Comparison of ENCODE assay signal across 22 cellular contexts in genomic region chr4:94895081-94895480, GRCh38.
"Had no signal": no experiment of that assay in that cellular context is flagged by ENCODE, and none has a peak within 500 bp of the region (broad histone marks: within the 10 kb centered on the region; RNA-seq: fewer than 3 reads in every experiment).

No MANE protein-coding gene starts in this region.

- H3K27ac ChIP-seq: dorsolateral prefrontal cortex, left lung, prostate gland, right atrium auricular region, suprapubic skin, transverse colon, upper lobe of right lung, uterus had no signal

- DNase-seq: dorsolateral prefrontal cortex; effector CD4-positive, alpha-beta T cell; left cardiac atrium; left lung; mesendoderm; midbrain; naive thymus-derived CD4-positive, alpha-beta T cell; nucleus accumbens; stimulated activated CD4-positive, alpha-beta T cell treated with anti-CD3 and anti-CD28 coated beads, Interleukin-12 subunit alpha, Interleukin-12 subunit beta, amount 100 ng/mL, for 4 hours; stimulated activated CD4-positive, alpha-beta T cell treated with anti-CD3 and anti-CD28 coated beads, Interleukin-1b, Interleukin-23, amount 100 ng/mL, for 48 hours; stimulated activated CD4-positive, alpha-beta T cell treated with anti-CD3 and anti-CD28 coated beads, Interleukin-4, amount 100 ng/mL, for 1 hour; stimulated activated CD8-positive, alpha-beta memory T cell treated with anti-CD3 and anti-CD28 coated beads, Interleukin-4, amount 100 ng/mL, for 48 hours; stimulated activated naive CD4-positive, alpha-beta T cell; stimulated activated naive CD8-positive, alpha-beta T cell treated with anti-CD3 and anti-CD28 coated beads, Interleukin-15, amount 100 ng/mL, for 72 hours; transverse colon; upper lobe of right lung; uterus had no signal

- H3K4me2 ChIP-seq: smooth muscle cell had no signal

- H3K36me3 ChIP-seq: left lung, prostate gland, right atrium auricular region, suprapubic skin, transverse colon, upper lobe of right lung, uterus had no signal

- H3K4me3 ChIP-seq: dorsolateral prefrontal cortex, left lung, prostate gland, right atrium auricular region, smooth muscle cell, suprapubic skin, transverse colon, upper lobe of right lung, uterus had no signal

- ATAC-seq: left cardiac atrium; left lung; naive thymus-derived CD4-positive, alpha-beta T cell; sciatic nerve; stimulated activated naive CD8-positive, alpha-beta T cell treated with anti-CD3 and anti-CD28 coated beads, Interleukin-15, amount 100 ng/mL, for 72 hours; upper lobe of right lung had no signal

- H3K4me1 ChIP-seq: left lung, prostate gland, right atrium auricular region, suprapubic skin, transverse colon, upper lobe of right lung, uterus had no signal

- H3K27me3 ChIP-seq: dorsolateral prefrontal cortex, left lung, right atrium auricular region, suprapubic skin, transverse colon, upper lobe of right lung, uterus had no signal

- H3K9me3 ChIP-seq: prostate gland, suprapubic skin, transverse colon, upper lobe of right lung, uterus had no signal
